ENCODE assay signal across 19 cellular contexts in the genomic region with DNA sequence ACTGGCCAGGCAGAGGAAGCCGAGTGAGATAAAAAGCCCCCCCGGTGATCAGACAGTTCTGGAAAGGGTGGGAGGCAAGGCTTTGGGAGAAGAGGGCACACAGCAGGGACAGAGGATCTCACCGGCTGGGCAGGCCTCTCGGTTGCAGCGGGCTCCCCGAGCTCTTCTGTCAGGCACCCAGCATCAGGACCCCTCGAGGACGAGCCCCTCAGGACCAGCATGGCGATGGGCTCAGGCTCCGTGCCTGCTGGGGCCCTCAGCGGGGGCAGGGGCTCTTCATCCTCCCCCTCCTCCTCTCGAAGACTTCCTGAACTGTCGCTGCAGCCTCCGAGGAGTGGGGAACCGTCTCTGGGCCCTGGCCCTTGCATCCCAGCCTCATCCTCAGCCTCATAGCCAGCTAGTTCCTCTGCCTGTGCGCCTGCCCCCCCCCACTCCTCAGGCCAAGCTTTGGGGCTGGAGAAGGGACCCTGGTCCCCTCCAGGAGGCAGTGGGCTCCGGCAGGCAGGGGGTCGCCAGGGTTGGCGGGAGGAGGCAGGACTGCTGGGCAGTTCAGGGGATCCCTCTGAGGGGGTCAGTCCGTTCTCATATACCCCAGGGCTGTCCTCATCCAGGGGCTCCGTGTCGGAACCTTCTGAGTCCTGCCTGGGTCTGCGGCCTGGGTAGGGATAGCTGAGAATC. TPM values are rescaled to one million over a fixed set of nuclear protein-coding genes. Genes with fewer than 3 reads are reported as not detected.
"Had no signal": no experiment of that assay in that cellular context is flagged by ENCODE, and none has a peak within 500 bp of the region (broad histone marks: within the 10 kb centered on the region; RNA-seq: fewer than 3 reads in every experiment).

No MANE protein-coding gene starts in this region.

- H3K36me3 ChIP-seq: gastrocnemius medialis, ovary, vagina, WERI-Rb-1 had no signal

- ATAC-seq: activated CD8-positive, alpha-beta T cell treated with anti-CD3 and anti-CD28 coated beads, Interleukin-2, amount 10 ng/mL, durations not matched to agents 7 days and 5 days; activated naive CD4-positive, alpha-beta T cell treated with anti-CD3 and anti-CD28 coated beads, Interleukin-2, amount 50 U/mL, for 72 hours; gastrocnemius medialis; heart right ventricle; left cardiac atrium; lower lobe of right lung; stimulated activated naive B cell treated with anti-CD40 and anti-IgM and Interleukin-4, amounts not matched to agents 10 μg/mL and 1 μg/mL and 100 μg/mL, for 72 hours had no signal

- H3K9me3 ChIP-seq: gastrocnemius medialis, heart right ventricle, lower lobe of right lung, ovary, SK-N-SH, tibial artery, vagina had no signal

- H3K4me1 ChIP-seq: gastrocnemius medialis had no signal

- H3K27ac Mint-ChIP-seq: activated CD8-positive, alpha-beta T cell treated with anti-CD3 and anti-CD28 coated beads, Interleukin-2, amount 10 ng/mL, durations not matched to agents 7 days and 5 days; activated naive CD4-positive, alpha-beta T cell treated with anti-CD3 and anti-CD28 coated beads, Interleukin-2, amount 50 U/mL, for 72 hours; mesothelial cell of epicardium; stimulated activated naive B cell treated with anti-CD40 and anti-IgM and Interleukin-4, amounts not matched to agents 10 μg/mL and 1 μg/mL and 100 μg/mL, for 72 hours had no signal

- H3K27me3 ChIP-seq: ovary, vagina had no signal

- H3K9me3 Mint-ChIP-seq: activated naive CD4-positive, alpha-beta T cell treated with anti-CD3 and anti-CD28 coated beads, Interleukin-2, amount 50 U/mL, for 72 hours; central memory CD8-positive, alpha-beta T cell; mesothelial cell of epicardium; neural crest cell; stimulated activated naive B cell treated with anti-CD40 and anti-IgM and Interleukin-4, amounts not matched to agents 10 μg/mL and 1 μg/mL and 100 μg/mL, for 72 hours had no signal

- H3K4me2 ChIP-seq: SK-N-SH had no signal

- H3K4me3 ChIP-seq: gastrocnemius medialis, heart right ventricle, lower lobe of right lung, ovary, tibial artery, vagina had no signal

- H3K9ac ChIP-seq: SK-N-SH had no signal

- H3K27ac ChIP-seq: gastrocnemius medialis, heart right ventricle, ovary, tibial artery, vagina, WERI-Rb-1 had no signal

- DNase-seq: activated CD8-positive, alpha-beta T cell treated with anti-CD3 and anti-CD28 coated beads, Interleukin-2, amount 10 ng/mL, durations not matched to agents 7 days and 5 days; activated T-cell treated with anti-CD3 and anti-CD28 coated beads for 4 hours; amygdala; heart right ventricle; left cardiac atrium; lower lobe of right lung; ovary; SK-N-SH; stimulated activated naive B cell treated with anti-CD40 and anti-IgM and Interleukin-4, amounts not matched to agents 10 μg/mL and 1 μg/mL and 100 μg/mL, for 72 hours; tibial artery; WERI-Rb-1 had no signal

- H3K4me3 Mint-ChIP-seq: activated CD8-positive, alpha-beta T cell treated with anti-CD3 and anti-CD28 coated beads, Interleukin-2, amount 10 ng/mL, durations not matched to agents 7 days and 5 days; central memory CD8-positive, alpha-beta T cell; mesothelial cell of epicardium; neural crest cell; stimulated activated naive B cell treated with anti-CD40 and anti-IgM and Interleukin-4, amounts not matched to agents 10 μg/mL and 1 μg/mL and 100 μg/mL, for 72 hours had no signal

RNA-seq across cellular contexts. Expression of a gene that starts 7.6 kb away (rescaled TPM):
- total RNA-seq: activated CD8-positive, alpha-beta T cell treated with anti-CD3 and anti-CD28 coated beads, Interleukin-2, amount 10 ng/mL, durations not matched to agents 7 days and 5 days; activated naive CD4-positive, alpha-beta T cell treated with anti-CD3 and anti-CD28 coated beads, Interleukin-2, amount 50 U/mL, for 72 hours; myocyte; renal cortical epithelial cell had no signal
